In genomic region chr9:94867842-94868312, GRCh38 we compare ENCODE assay signal across 8 cellular contexts.
A peak's percentile ranks its signal among the peaks of the same experiment; 100 is the strongest.
DNase-seq lines count a peak whose midpoint lies in the region; ATAC-seq and TF ChIP-seq lines count a peak whose summit lies in the region.

No MANE protein-coding gene starts in this region.

- H3K9me3 Mint-ChIP-seq in CD8-positive, alpha-beta memory T cell = no peaks in the 10 kb centered on the region
- H3K9me3 Mint-ChIP-seq in glutamatergic neuron (ENCODE audit: unreplicated experiment) = no peaks in the 10 kb centered on the region

- no peak overlapping the region for H3K27ac Mint-ChIP-seq in CD8-positive, alpha-beta memory T cell
- H3K27ac Mint-ChIP-seq in glutamatergic neuron (ENCODE audit: unreplicated experiment) = no peak overlapping the region

- ATAC-seq in GM21528 (IDR thresholded peaks at IDR 0.05; ENCODE audit: low FRiP score, unreplicated experiment) = no peak

- CTCF ChIA-PET in HEK293 (lab: Yijun Ruan, JAX) = interaction anchor here (0.7 to 2.7 kb wide), 6 partner anchors 31 to 263 kb away, joined by 3 to 11 read pairs (median 4); no protein-coding TSS in a partner anchor
- CTCF ChIA-PET in CD8-positive, alpha-beta memory T cell (lab: Charles Lee) = no interaction called here

- peaks cover 0 to 3% (median 1%) of the 10 kb centered on the region in 3 donors for H3K36me3 Mint-ChIP-seq in CD8-positive, alpha-beta memory T cell
- H3K36me3 Mint-ChIP-seq in glutamatergic neuron (ENCODE audit: unreplicated experiment) = no peaks in the 10 kb centered on the region

- H3K9ac ChIP-seq in adipocyte (ENCODE audit: low read length) = peak overlapping the region; percentile 79

- H3K4me3 Mint-ChIP-seq in CD8-positive, alpha-beta memory T cell = no peak overlapping the region
- H3K4me3 Mint-ChIP-seq in glutamatergic neuron (ENCODE audit: unreplicated experiment) = no peak overlapping the region

- H3K36me3 ChIP-seq in HEK293 (ENCODE audit: control insufficient read depth in 2 of 2, insufficient read depth in 1 of 2, low read length in 2 of 2) (no peaks in the 10 kb centered on the region), adipocyte (ENCODE audit: control insufficient read depth, insufficient read depth, low read length, severe bottlenecking) (no peaks in the 10 kb centered on the region), spleen (no peaks in the 10 kb centered on the region)
- H3K36me3 ChIP-seq in CD8-positive, alpha-beta memory T cell (ENCODE audit: insufficient read depth, low read length) = no peaks in the 10 kb centered on the region

- peaks cover 33 to 46% (median 45%) of the 10 kb centered on the region in 3 donors for H3K4me1 Mint-ChIP-seq in CD8-positive, alpha-beta memory T cell
- H3K4me1 Mint-ChIP-seq in glutamatergic neuron (ENCODE audit: low read depth, unreplicated experiment) = peaks cover 17% of the 10 kb centered on the region

- POLR2A ChIA-PET in HEK293 (lab: Yijun Ruan, JAX) = interaction anchor here (0.6 to 2.0 kb wide), 3 partner anchors 11 to 79 kb away, joined by 3 to 6 read pairs (median 4); no protein-coding TSS in a partner anchor
- POLR2A ChIA-PET in CD8-positive, alpha-beta memory T cell (lab: Charles Lee) = no interaction called here

- 45 to 68% (median 50%) methylated on average over 4 of the region's 4 CpGs for WGBS in spleen, 5 donors

- no peaks in the 10 kb centered on the region for H3K27me3 Mint-ChIP-seq in CD8-positive, alpha-beta memory T cell
- H3K27me3 Mint-ChIP-seq in glutamatergic neuron (ENCODE audit: unreplicated experiment) = no peaks in the 10 kb centered on the region

- H3K9me3 ChIP-seq in HEK293 (ENCODE audit: control insufficient read depth, insufficient read depth, low read depth, low read length) (no peaks in the 10 kb centered on the region), adipocyte (ENCODE audit: control insufficient read depth, low read length) (no peaks in the 10 kb centered on the region), spleen (no peaks in the 10 kb centered on the region)
- H3K9me3 ChIP-seq in CD8-positive, alpha-beta memory T cell (ENCODE audit: low read length) = no peaks in the 10 kb centered on the region

- H3K4me1 ChIP-seq in HEK293 (ENCODE audit: control insufficient read depth, insufficient read depth, low read length) (peaks cover 27% of the 10 kb centered on the region), adipocyte (ENCODE audit: control insufficient read depth, insufficient read depth, low read length) (peaks cover 73% of the 10 kb centered on the region), spleen (peaks cover 14 to 64% (median 35%) of the 10 kb centered on the region in 6 donors)
- peaks cover 26% of the 10 kb centered on the region for H3K4me1 ChIP-seq in CD8-positive, alpha-beta memory T cell (ENCODE audit: insufficient read depth, low read length)

- intact Hi-C loops in spleen (cut with DNase I; ENCODE audit: low total_unique reads) = no loop called here

- TF ChIP-seq POLR2A in spleen (IDR thresholded peaks at IDR 0.05) = no peak

- no peaks in the 10 kb centered on the region for H3K27me3 ChIP-seq in adipocyte (replicated peaks; ENCODE audit: control insufficient read depth, insufficient read depth, low read length)
- H3K27me3 ChIP-seq in spleen (replicated peaks in 1 of 7) = no peaks in the 10 kb centered on the region
- H3K27me3 ChIP-seq in CD8-positive, alpha-beta memory T cell (ENCODE audit: insufficient read depth, low read length, poor library complexity, severe bottlenecking) = no peaks in the 10 kb centered on the region

- DNase-seq in adipocyte (ENCODE audit: low read depth) (peak; percentile 93), glomerular visceral epithelial cell (ENCODE audit: extremely low spot score) (peak; percentile 90), spleen (no peak), glutamatergic neuron (no peak), activated T-cell treated with anti-CD3 and anti-CD28 coated beads for 4 hours (no peak)
- no peak for DNase-seq in CD8-positive, alpha-beta memory T cell

- no peak for TF ChIP-seq CTCF in HEK293 (tag by site-specific recombination; IDR thresholded peaks at IDR 0.05)
- no peak for TF ChIP-seq CTCF in spleen (IDR thresholded peaks at IDR 0.05 in 8 of 11, conservative IDR thresholded peaks at IDR 0.05 in 3 of 11)
- no peak for TF ChIP-seq CTCF in glutamatergic neuron (IDR thresholded peaks at IDR 0.05; ENCODE audit: partially characterized antibody, unreplicated experiment)

- H3K4me3 ChIP-seq in HEK293 (ENCODE audit: low read depth, low read length) (no peak overlapping the region), adipocyte (ENCODE audit: low read length) (peak overlapping the region; percentile 53), spleen (no peak overlapping the region)
- no peak overlapping the region for H3K4me3 ChIP-seq in CD8-positive, alpha-beta memory T cell (ENCODE audit: low read length)

- H3K27ac ChIP-seq in HEK293 (ENCODE audit: extremely low read depth, low read depth, low read length) = peak overlapping the region; percentile 30
- peak overlapping the region; percentile 14 to 72 (median 66) for H3K27ac ChIP-seq in spleen
- H3K27ac ChIP-seq in CD8-positive, alpha-beta memory T cell (ENCODE audit: low read depth, low read length) = no peak overlapping the region

TF ChIP-seq in HEK293, 187 proteins besides CTCF, POLR2A, EP300 and RAD21:
- TF ChIP-seq PRDM6 (tag by site-specific recombination; IDR thresholded peaks at IDR 0.05) (no peak), ZNF223 (tag by site-specific recombination; IDR thresholded peaks at IDR 0.05) (no peak), SP7 (tag by site-specific recombination; IDR thresholded peaks at IDR 0.05) (peak; percentile 26; the same call in 1 of the 2 replicates), ZNF514 (tag by site-specific recombination; IDR thresholded peaks at IDR 0.05) (no peak), ZNF19 (tag by site-specific recombination; IDR thresholded peaks at IDR 0.05; ENCODE audit: low read depth) (no peak), ZNF18 (tag by site-specific recombination; IDR thresholded peaks at IDR 0.05) (no peak), ZNF23 (tag by site-specific recombination; IDR thresholded peaks at IDR 0.05; ENCODE audit: borderline replicate concordance) (no peak), TRIM28 (IDR thresholded peaks at IDR 0.05; ENCODE audit: borderline replicate concordance, low read length) (0 out of 2 replicates have a peak, but pooled peaks have one; percentile 36), KLF16 (tag by site-specific recombination; IDR thresholded peaks at IDR 0.05) (no peak), SCRT1 (tag by site-specific recombination; IDR thresholded peaks at IDR 0.05; ENCODE audit: borderline replicate concordance) (0 out of 2 replicates have a peak, but pooled peaks have one; percentile 55), ZNF548 (tag by site-specific recombination; IDR thresholded peaks at IDR 0.05) (no peak)

Comparison
In these comparisons a context has a peak if more than half of its experiments do, and no peak if none do; other contexts are left out.
1. DNase-seq: peak in adipocyte (single experiment) and glomerular visceral epithelial cell (single experiment); none in spleen (single experiment), CD8-positive, alpha-beta memory T cell (0 of 5), glutamatergic neuron (single experiment) and activated T-cell treated with anti-CD3 and anti-CD28 coated beads for 4 hours (single experiment).